Comparison of ENCODE assay signal across 10 cellular contexts in genomic region chr6:90403489-90404381, GRCh38.
DNase-seq lines count a peak whose midpoint lies in the region; ATAC-seq and TF ChIP-seq lines count a peak whose summit lies in the region.
"Had no signal": no experiment of that assay in that cellular context is flagged by ENCODE, and none has a peak within 500 bp of the region (broad histone marks: within the 10 kb centered on the region; RNA-seq: fewer than 3 reads in every experiment).

No MANE protein-coding gene starts in this region.

- peak; percentile 46 for DNase-seq in NCI-H2171 treated with DMSO at 0.1 percent for 48 hours (lab: John Stamatoyannopoulos, UW)
- no peak for DNase-seq in NCI-H2171 (lab: John Stamatoyannopoulos, UW)
- DNase-seq in SKM-1 treated with dmso at 0.1 percent for 144 hours (lab: John Stamatoyannopoulos, UW; ENCODE audit: unreplicated experiment): peak; percentile 81
- peak; percentile 56 for DNase-seq in retina
- no peak for DNase-seq in dermis blood vessel endothelial cell
- no peak for DNase-seq in ureter (ENCODE audit: low spot score)

- WGBS in gastroesophageal sphincter (ENCODE audit: low coverage in 1 of 2), 2 donors: 63 to 86% methylated on average over 10 to 11 of the region's 18 CpGs

- TF ChIP-seq EP300 in gastroesophageal sphincter (IDR thresholded peaks at IDR 0.05): no peak

- ATAC-seq in gastroesophageal sphincter (peak; percentile 46), HG03159 (IDR thresholded peaks at IDR 0.05; ENCODE audit: unreplicated experiment) (no peak)
- ATAC-seq: A549 had no signal

- H3K27ac ChIP-seq in gastroesophageal sphincter: no peak overlapping the region
- H3K27ac ChIP-seq: A549, ascending aorta had no signal

- H3K9me3 ChIP-seq in gastroesophageal sphincter: no peaks in the 10 kb centered on the region
- H3K9me3 ChIP-seq: A549, ascending aorta had no signal

- no peaks in the 10 kb centered on the region for H3K36me3 ChIP-seq in gastroesophageal sphincter
- H3K36me3 ChIP-seq: ascending aorta had no signal

- H3K4me3 ChIP-seq in gastroesophageal sphincter: no peak overlapping the region
- H3K4me3 ChIP-seq: A549, ascending aorta had no signal

- TF ChIP-seq POLR2A in gastroesophageal sphincter (IDR thresholded peaks at IDR 0.05): no peak

- no peak for TF ChIP-seq CTCF in gastroesophageal sphincter (IDR thresholded peaks at IDR 0.05)

- no peaks in the 10 kb centered on the region for H3K27me3 ChIP-seq in gastroesophageal sphincter
- H3K27me3 ChIP-seq: ascending aorta had no signal

- H3K4me1 ChIP-seq in gastroesophageal sphincter: no peaks in the 10 kb centered on the region
- H3K4me1 ChIP-seq: ascending aorta had no signal

Comparison
In these comparisons a context has a peak if more than half of its experiments do, and no peak if none do; other contexts are left out.
1. DNase-seq: peak in NCI-H2171 treated with DMSO at 0.1 percent for 48 hours (single experiment), SKM-1 treated with dmso at 0.1 percent for 144 hours (single experiment) and retina (single experiment); none in NCI-H2171 (single experiment), dermis blood vessel endothelial cell (single experiment) and ureter (single experiment).